In genomic region chr6:137309078-137309762, GRCh38 we compare ENCODE assay signal across 8 cellular contexts.
DNase-seq lines count a peak whose midpoint lies in the region; ATAC-seq, FAIRE-seq and TF ChIP-seq lines count a peak whose summit lies in the region.

No MANE protein-coding gene starts in this region.

- TF ChIP-seq RAD21 in GM12878 (IDR thresholded peaks at IDR 0.05; ENCODE audit: insufficient read depth, low read depth, low read length) = no peak

- H3K27me3 ChIP-seq in GM12878 (replicated peaks in 1 of 2; ENCODE audit: control insufficient read depth in 2 of 2, insufficient read depth in 2 of 2, low read length in 1 of 2) = no peaks in the 10 kb centered on the region
- no peaks in the 10 kb centered on the region for H3K27me3 ChIP-seq in kidney epithelial cell (ENCODE audit: control insufficient read depth, insufficient read depth, low read length)
- H3K27me3 ChIP-seq in uterus = no peaks in the 10 kb centered on the region

- no peak overlapping the region for H3K4me3 ChIP-seq in GM12878
- H3K4me3 ChIP-seq in kidney epithelial cell (ENCODE audit: low read depth, low read length) = no peak overlapping the region
- H3K4me3 ChIP-seq in uterus = no peak overlapping the region

- BruUV-seq in GM12878 (replicated peaks; lab: Mats Ljungman, UMichigan) = no TSS peak

- intact Hi-C loops in activated naive CD4-positive, alpha-beta T cell treated with anti-CD3 and anti-CD28 coated beads for 36 hours (cut with micrococcal nuclease) = no loop called here
- intact Hi-C loops in GM12878 (cut with micrococcal nuclease; ENCODE audit: unreplicated experiment) = no loop called here
- intact Hi-C loops in uterus (cut with DNase I; ENCODE audit: low total_unique reads) = no loop called here

- RAD21 ChIA-PET in GM12878 (lab: Charles Lee; ENCODE audit: unreplicated experiment) = interaction anchor here (1.1 to 2.8 kb wide), 6 partner anchors 12 to 206 kb away, joined by 3 to 14 read pairs (median 5); no protein-coding TSS in a partner anchor

- no peaks in the 10 kb centered on the region for H3K9me3 Mint-ChIP-seq in activated naive CD4-positive, alpha-beta T cell treated with anti-CD3 and anti-CD28 coated beads for 36 hours
- no peaks in the 10 kb centered on the region for H3K9me3 Mint-ChIP-seq in activated naive CD4-positive, alpha-beta T cell treated with anti-CD3 and anti-CD28 coated beads, Interleukin-2, amount 50 U/mL, for 72 hours
- H3K9me3 Mint-ChIP-seq in chondrocyte (ENCODE audit: low read depth) = no peaks in the 10 kb centered on the region

- TF ChIP-seq EP300 in GM12878 (IDR thresholded peaks at IDR 0.05; ENCODE audit: borderline replicate concordance in 1 of 2, control insufficient read depth in 1 of 2, low read depth in 2 of 2, low read length in 2 of 2) = no peak

- H3K36me3 Mint-ChIP-seq in activated naive CD4-positive, alpha-beta T cell treated with anti-CD3 and anti-CD28 coated beads for 36 hours (ENCODE audit: low read depth) = no peaks in the 10 kb centered on the region
- H3K36me3 Mint-ChIP-seq in activated naive CD4-positive, alpha-beta T cell treated with anti-CD3 and anti-CD28 coated beads, Interleukin-2, amount 50 U/mL, for 72 hours = no peaks in the 10 kb centered on the region
- H3K36me3 Mint-ChIP-seq in chondrocyte (ENCODE audit: low read depth) = no peaks in the 10 kb centered on the region

- H2AFZ ChIP-seq in GM12878 (ENCODE audit: control insufficient read depth, low read depth, low read length) = peak overlapping the region; percentile 54

- SMC1A ChIA-PET in GM12878 (lab: Charles Lee; ENCODE audit: uncharacterized antibody, unreplicated experiment) = interaction anchor here (0.6 to 4.5 kb wide), 14 partner anchors 11 to 1666 kb away, joined by 3 to 22 read pairs (median 4); no protein-coding TSS in a partner anchor

- no peak overlapping the region for H3K9ac ChIP-seq in GM12878 (ENCODE audit: control insufficient read depth, insufficient read depth, low read length)

- peaks cover 2% of the 10 kb centered on the region for H3K27me3 Mint-ChIP-seq in activated naive CD4-positive, alpha-beta T cell treated with anti-CD3 and anti-CD28 coated beads for 36 hours (ENCODE audit: low read depth)
- peaks cover 8% of the 10 kb centered on the region for H3K27me3 Mint-ChIP-seq in chondrocyte (ENCODE audit: low read depth)

- no peaks in the 10 kb centered on the region for H3K36me3 ChIP-seq in GM12878 (ENCODE audit: control insufficient read depth in 2 of 2, insufficient read depth in 2 of 2, low read length in 1 of 2)
- no peaks in the 10 kb centered on the region for H3K36me3 ChIP-seq in kidney epithelial cell (ENCODE audit: control insufficient read depth, insufficient read depth, low read length)
- H3K36me3 ChIP-seq in uterus = no peaks in the 10 kb centered on the region

- no peaks in the 10 kb centered on the region for H3K79me2 ChIP-seq in GM12878 (ENCODE audit: control insufficient read depth, insufficient read depth, low read length)

- WGBS in GM12878 (ENCODE audit: insufficient coverage, insufficient replicate concordance, low lambda C conversion rate, missing lambda C conversion rate) = 42% methylated on average over 6 of the region's 6 CpGs

- no peak for ATAC-seq in activated naive CD4-positive, alpha-beta T cell treated with anti-CD3 and anti-CD28 coated beads, Interleukin-2, amount 50 U/mL, for 72 hours
- ATAC-seq in GM12878 (peak; percentile 79), HG02798 (IDR thresholded peaks at IDR 0.05; ENCODE audit: poor library complexity, unreplicated experiment) (no peak)

- TF ChIP-seq CTCF in GM12878 (IDR thresholded peaks at IDR 0.05 in 2 of 3, conservative IDR thresholded peaks at IDR 0.05 in 1 of 3; ENCODE audit: control insufficient read depth in 2 of 3, extremely low read depth in 1 of 3, insufficient read depth in 1 of 3, low read depth in 3 of 3, low read length in 3 of 3) (no peak), kidney epithelial cell (IDR thresholded peaks at IDR 0.05; ENCODE audit: insufficient read depth, low read length, poor library complexity, severe bottlenecking) (no peak), uterus (IDR thresholded peaks at IDR 0.05) (no peak), chondrocyte (IDR thresholded peaks at IDR 0.05) (no peak)

- peaks cover 3% of the 10 kb centered on the region for H3K4me1 Mint-ChIP-seq in activated naive CD4-positive, alpha-beta T cell treated with anti-CD3 and anti-CD28 coated beads for 36 hours (ENCODE audit: low read depth)
- peaks cover 18% of the 10 kb centered on the region for H3K4me1 Mint-ChIP-seq in chondrocyte (ENCODE audit: low read depth)

- peak; percentile 25 for DNase-seq in activated naive CD4-positive, alpha-beta T cell treated with anti-CD3 and anti-CD28 coated beads for 36 hours
- no peak for DNase-seq in activated naive CD4-positive, alpha-beta T cell treated with anti-CD3 and anti-CD28 coated beads, Interleukin-2, amount 50 U/mL, for 72 hours (ENCODE audit: low spot score in 2 of 2)
- DNase-seq in NCI-H2107 treated with DMSO at 0.1 percent for 48 hours (lab: John Stamatoyannopoulos, UW; ENCODE audit: unreplicated experiment) = peak; percentile 33
- DNase-seq in GM12878 (ENCODE audit: low read depth, low spot score) = peak; percentile 15
- DNase-seq in kidney epithelial cell (ENCODE audit: low read depth) = peak; percentile 69
- peak; percentile 29 to 31 for DNase-seq in uterus
- DNase-seq in chondrocyte (ENCODE audit: low spot score) = no peak

- no peak overlapping the region for H3K4me3 Mint-ChIP-seq in activated naive CD4-positive, alpha-beta T cell treated with anti-CD3 and anti-CD28 coated beads for 36 hours
- no peak overlapping the region for H3K4me3 Mint-ChIP-seq in chondrocyte (ENCODE audit: unreplicated experiment)

- H3K4me1 ChIP-seq in GM12878 (ENCODE audit: control insufficient read depth, insufficient read depth, low read length) (peaks cover 11% of the 10 kb centered on the region), uterus (no peaks in the 10 kb centered on the region)

- no peaks in the 10 kb centered on the region; the same call in 2 of the 3 replicates for H3K9me3 ChIP-seq in GM12878 (replicated peaks; ENCODE audit: control insufficient read depth, insufficient read depth, low read length)
- no peaks in the 10 kb centered on the region for H3K9me3 ChIP-seq in uterus

- FAIRE-seq in GM12878 (lab: Jason Lieb, UNC) = no peak

- TF ChIP-seq POLR2A in GM12878 (IDR thresholded peaks at IDR 0.05; ENCODE audit: low read depth, low read length) = no peak
- TF ChIP-seq POLR2A in uterus (IDR thresholded peaks at IDR 0.05) = no peak

- in situ Hi-C loops in GM12878 (cut with MboI) = no loop called here

- H3K27ac Mint-ChIP-seq in activated naive CD4-positive, alpha-beta T cell treated with anti-CD3 and anti-CD28 coated beads for 36 hours = no peak overlapping the region
- no peak overlapping the region for H3K27ac Mint-ChIP-seq in activated naive CD4-positive, alpha-beta T cell treated with anti-CD3 and anti-CD28 coated beads, Interleukin-2, amount 50 U/mL, for 72 hours
- H3K27ac Mint-ChIP-seq in chondrocyte (ENCODE audit: unreplicated experiment) = no peak overlapping the region

- POLR2A ChIA-PET in GM12878 (lab: Charles Lee) = interaction anchor here (0.9 kb wide), 2 partner anchors 25 to 93 kb away, joined by 3 read pairs; no protein-coding TSS in a partner anchor

- H4K20me1 ChIP-seq in GM12878 (ENCODE audit: control insufficient read depth, insufficient read depth) = no peaks in the 10 kb centered on the region

- H3K4me2 ChIP-seq in GM12878 (ENCODE audit: control insufficient read depth, insufficient read depth) = no peak overlapping the region

- H3K27ac ChIP-seq in GM12878 (ENCODE audit: control insufficient read depth, insufficient read depth) (no peak overlapping the region), uterus (no peak overlapping the region)

- CTCF ChIA-PET in activated naive CD4-positive, alpha-beta T cell treated with anti-CD3 and anti-CD28 coated beads for 36 hours (lab: Charles Lee) = interaction anchor here (0.8 kb wide), 1 partner anchor 215 kb away, joined by 4 read pairs; no protein-coding TSS in a partner anchor
- CTCF ChIA-PET in GM12878 (lab: Yijun Ruan, JAX) = interaction anchor here (0.6 to 3.0 kb wide), 5 partner anchors 13 to 1835 kb away, joined by 3 to 15 read pairs (median 3); no protein-coding TSS in a partner anchor

TF ChIP-seq in GM12878, 131 proteins besides CTCF, POLR2A, EP300 and RAD21:
- TF ChIP-seq EZH2 (IDR thresholded peaks at IDR 0.05; ENCODE audit: borderline replicate concordance, control insufficient read depth, low read depth, low read length) (no peak), IKZF1 (conservative IDR thresholded peaks at IDR 0.05) (peak; percentile 38; the same call in 1 of the 2 replicates), USF1 (IDR thresholded peaks at IDR 0.05; ENCODE audit: borderline replicate concordance, extremely low read length, insufficient read depth, low read depth, low read length) (no peak), SPI1 (IDR thresholded peaks at IDR 0.05; ENCODE audit: borderline replicate concordance, insufficient read depth, low read depth, low read length) (peak; percentile 50; the same call in 1 of the 2 replicates), EED (IDR thresholded peaks at IDR 0.05; ENCODE audit: low read depth) (peak; percentile 51; the same call in 1 of the 2 replicates), ZNF384 (IDR thresholded peaks at IDR 0.05; ENCODE audit: borderline replicate concordance, low read depth, low read length) (no peak), DPF2 (IDR thresholded peaks at IDR 0.05) (0 out of 2 replicates have a peak, but pooled peaks have one; percentile 22), RUNX3 (IDR thresholded peaks at IDR 0.05; ENCODE audit: low read length) (peak; percentile 77), ETV6 (conservative IDR thresholded peaks at IDR 0.05 in 1 of 2, IDR thresholded peaks at IDR 0.05 in 1 of 2; ENCODE audit: borderline replicate concordance in 1 of 2, low read depth in 1 of 2) (no peak), IKZF2 (IDR thresholded peaks at IDR 0.05) (peak; percentile 29 to 38; a peak in 1 of 4 replicates), NR2F1 (conservative IDR thresholded peaks at IDR 0.05) (no peak), POLR2AphosphoS2 (IDR thresholded peaks at IDR 0.05; ENCODE audit: low read depth, low read length) (no peak)
TF ChIP-seq in GM12878: peak in this region for 6.

Comparison
In these comparisons a context has a peak if more than half of its experiments do, and no peak if none do; other contexts are left out.
1. DNase-seq: peak in activated naive CD4-positive, alpha-beta T cell treated with anti-CD3 and anti-CD28 coated beads for 36 hours (single experiment), NCI-H2107 treated with DMSO at 0.1 percent for 48 hours (single experiment), GM12878 (single experiment), kidney epithelial cell (single experiment) and uterus (2 of 2); none in activated naive CD4-positive, alpha-beta T cell treated with anti-CD3 and anti-CD28 coated beads, Interleukin-2, amount 50 U/mL, for 72 hours (0 of 2) and chondrocyte (single experiment).